In genomic region chr4:77817304-77818076, GRCh38 we compare ENCODE assay signal across 8 cellular contexts. TPM values are rescaled to one million over a fixed set of nuclear protein-coding genes. Genes with fewer than 3 reads are reported as not detected.
DNase-seq lines count a peak whose midpoint lies in the region; ATAC-seq and TF ChIP-seq lines count a peak whose summit lies in the region.

No MANE protein-coding gene starts in this region.

- CTCF ChIA-PET in AG04450 (lab: Charles Lee): interaction anchor here (0.6 to 1.9 kb wide), 10 partner anchors 8 to 198 kb away, joined by 3 to 8 read pairs (median 5); partner anchors contain the start of gene MRPL1

- peak overlapping the region; percentile 48 to 90 (median 76) for H3K9ac ChIP-seq in subcutaneous abdominal adipose tissue (ENCODE audit: low read length in 5 of 5)

- H3K36me3 Mint-ChIP-seq in activated naive CD8-positive, alpha-beta T cell: peaks cover 8% of the 10 kb centered on the region

- H3K27me3 ChIP-seq in AG04450 (ENCODE audit: control insufficient read depth, insufficient read depth, low read length) (no peaks in the 10 kb centered on the region), kidney epithelial cell (ENCODE audit: control insufficient read depth, insufficient read depth, low read length) (no peaks in the 10 kb centered on the region), subcutaneous abdominal adipose tissue (ENCODE audit: control insufficient read depth in 5 of 5, insufficient read depth in 4 of 5, low read length in 5 of 5) (no peaks in the 10 kb centered on the region)

- DNase-seq in AG04450 (ENCODE audit: low read depth, low spot score) (no peak), kidney epithelial cell (ENCODE audit: low read depth) (peak; percentile 19), globus pallidus (ENCODE audit: low spot score) (no peak)
- DNase-seq in stimulated activated CD4-positive, alpha-beta T cell treated with anti-CD3 and anti-CD28 coated beads, Interleukin-2, amount 100 ng/mL, for 48 hours: no peak

- TF ChIP-seq CTCF in AG04450 (IDR thresholded peaks at IDR 0.05; ENCODE audit: low read depth, low read length): no peak
- no peak for TF ChIP-seq CTCF in kidney epithelial cell (IDR thresholded peaks at IDR 0.05; ENCODE audit: insufficient read depth, low read length, poor library complexity, severe bottlenecking)

- H3K27ac ChIP-seq in AG04450 (ENCODE audit: low read depth, low read length): no peak overlapping the region
- H3K27ac ChIP-seq in subcutaneous abdominal adipose tissue (ENCODE audit: low read depth, low read length): peak overlapping the region; percentile 79

- no peaks in the 10 kb centered on the region for H3K9me3 Mint-ChIP-seq in activated naive CD8-positive, alpha-beta T cell (ENCODE audit: low read depth)

- H3K4me3 Mint-ChIP-seq in activated naive CD8-positive, alpha-beta T cell: peak overlapping the region; percentile 98

- no peaks in the 10 kb centered on the region for H3K27me3 Mint-ChIP-seq in activated naive CD8-positive, alpha-beta T cell

- peak; percentile 18 for ATAC-seq in HG02885 (IDR thresholded peaks at IDR 0.05; ENCODE audit: poor library complexity, unreplicated experiment)
- no peak for ATAC-seq in GM21423 (IDR thresholded peaks at IDR 0.05; ENCODE audit: unreplicated experiment)

- H3K27ac Mint-ChIP-seq in activated naive CD8-positive, alpha-beta T cell: peak overlapping the region; percentile 96

- POLR2A ChIA-PET in AG04450 (lab: Yijun Ruan, JAX): interaction anchor here (0.7 to 2.2 kb wide), 3 partner anchors 45 to 727 kb away, joined by 3 to 17 read pairs (median 3); partner anchors contain the start of gene MRPL1

- peaks cover 66% of the 10 kb centered on the region for H3K4me1 Mint-ChIP-seq in activated naive CD8-positive, alpha-beta T cell (ENCODE audit: low read depth)

- H3K4me1 ChIP-seq in subcutaneous abdominal adipose tissue (ENCODE audit: control insufficient read depth in 5 of 5, insufficient read depth in 5 of 5, low read length in 5 of 5): peaks cover 7 to 31% (median 24%) of the 10 kb centered on the region in 5 donors

- H3K36me3 ChIP-seq in kidney epithelial cell (ENCODE audit: control insufficient read depth, insufficient read depth, low read length) (no peaks in the 10 kb centered on the region), subcutaneous abdominal adipose tissue (ENCODE audit: control insufficient read depth in 5 of 5, insufficient read depth in 5 of 5, low read length in 5 of 5) (no peaks in the 10 kb centered on the region)

- no peaks in the 10 kb centered on the region; the same call in 1 of the 2 replicates for H3K9me3 ChIP-seq in AG04450 (ENCODE audit: control insufficient read depth, insufficient read depth, low read length)
- no peaks in the 10 kb centered on the region for H3K9me3 ChIP-seq in subcutaneous abdominal adipose tissue (ENCODE audit: control insufficient read depth in 5 of 5, low read length in 5 of 5)

- H3K4me3 ChIP-seq in AG04450 (ENCODE audit: low read depth, low read length): peak overlapping the region; percentile 93
- H3K4me3 ChIP-seq in kidney epithelial cell (ENCODE audit: low read depth, low read length): peak overlapping the region; percentile 95
- peak overlapping the region; percentile 86 to 96 (median 89) for H3K4me3 ChIP-seq in subcutaneous abdominal adipose tissue (ENCODE audit: low read depth in 1 of 5, low read length in 5 of 5)

RNA-seq across cellular contexts. Expression of gene CNOT6L, which starts 1.7 kb away (rescaled TPM):
- 10.7 and 11.2 TPM in 2 replicates for polyA plus RNA-seq in AG04450 (2011; rRNA removed)
- 27.2 and 36.0 TPM in 2 replicates for polyA minus RNA-seq in AG04450 (2011; rRNA and poly(A)+ RNA removed)
- total RNA-seq in kidney epithelial cell: 11.8 and 15.8 TPM in 2 replicates

RNA-seq across cellular contexts. Expression of gene MRPL1, which starts 45.1 kb away (rescaled TPM):
- polyA plus RNA-seq in AG04450 (2011; rRNA removed): 30.9 and 49.9 TPM in 2 replicates
- 4.9 and 9.3 TPM in 2 replicates for polyA minus RNA-seq in AG04450 (2011; rRNA and poly(A)+ RNA removed)
- 32.0 and 35.8 TPM in 2 replicates for total RNA-seq in kidney epithelial cell
